ENCODE assay signal across 10 cellular contexts in the genomic region with DNA sequence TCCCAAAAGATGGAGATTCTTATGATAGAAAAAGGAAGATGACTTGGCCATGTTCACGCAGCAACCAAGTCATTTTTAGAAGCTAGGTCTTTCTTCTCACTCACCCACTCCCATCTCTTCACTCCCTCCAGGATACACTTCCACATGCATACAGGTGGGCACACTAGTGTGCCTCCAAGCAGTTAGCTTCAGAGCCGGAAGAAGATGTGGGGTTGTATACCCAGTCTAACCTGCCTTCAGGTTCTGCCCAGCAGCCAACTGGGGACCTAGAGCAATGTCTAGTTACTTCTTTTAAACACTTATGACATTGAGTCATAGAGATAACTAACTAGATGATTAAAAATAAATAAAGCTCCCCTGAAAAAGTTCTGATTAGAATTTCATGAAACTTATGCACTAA. TPM values are rescaled to one million over a fixed set of nuclear protein-coding genes. Genes with fewer than 3 reads are reported as not detected.
A peak's percentile ranks its signal among the peaks of the same experiment; 100 is the strongest.
DNase-seq lines count a peak whose midpoint lies in the region; ATAC-seq and TF ChIP-seq lines count a peak whose summit lies in the region.
"Had no signal": no experiment of that assay in that cellular context is flagged by ENCODE, and none has a peak within 500 bp of the region (broad histone marks: within the 10 kb centered on the region; RNA-seq: fewer than 3 reads in every experiment).

No MANE protein-coding gene starts in this region.

- H3K36me3 Mint-ChIP-seq in activated CD4-positive, alpha-beta T cell treated with anti-CD3 and anti-CD28 coated beads, Interleukin-2, amount 10 ng/mL, durations not matched to agents 7 days and 5 days (ENCODE audit: low read depth), result peaks cover 24% of the 10 kb centered on the region

- H3K4me3 Mint-ChIP-seq in activated CD4-positive, alpha-beta T cell treated with anti-CD3 and anti-CD28 coated beads, Interleukin-2, amount 10 ng/mL, durations not matched to agents 7 days and 5 days, result peak overlapping the region; percentile 83

- H2AFZ ChIP-seq in Karpas-422 (ENCODE audit: low read length), result no peak overlapping the region

- H3K9me2 ChIP-seq in Karpas-422 (replicated peaks; ENCODE audit: insufficient read depth, low read length), result no peaks in the 10 kb centered on the region

- peak overlapping the region; percentile 71 for H3K9ac ChIP-seq in Karpas-422 (ENCODE audit: low read length)

- peak overlapping the region; percentile 71 for H3K4me3 ChIP-seq in Karpas-422 (ENCODE audit: low read length)

- peaks cover 17% of the 10 kb centered on the region for H3K9me3 Mint-ChIP-seq in activated CD4-positive, alpha-beta T cell treated with anti-CD3 and anti-CD28 coated beads, Interleukin-2, amount 10 ng/mL, durations not matched to agents 7 days and 5 days

- no peaks in the 10 kb centered on the region for H3K27me3 ChIP-seq in Karpas-422 (ENCODE audit: low read length)
- H3K27me3 ChIP-seq: esophagus squamous epithelium had no signal

- H3K4me2 ChIP-seq in Karpas-422 (ENCODE audit: low read depth, low read length, poor library complexity, severe bottlenecking), result peak overlapping the region; percentile 86

- peak overlapping the region; percentile 92 for H3K27ac ChIP-seq in Karpas-422 (ENCODE audit: low read length)

- POLR2A ChIA-PET in activated CD4-positive, alpha-beta T cell treated with anti-CD3 and anti-CD28 coated beads, Interleukin-2, amount 10 ng/mL, durations not matched to agents 7 days and 5 days (lab: Charles Lee), result no interaction called here

- no peaks in the 10 kb centered on the region; the same call in 1 of the 2 replicates for H4K20me1 ChIP-seq in Karpas-422 (ENCODE audit: insufficient read depth, low read depth, low read length)

- H3K4me1 ChIP-seq in Karpas-422 (ENCODE audit: low read length), result peaks cover 64% of the 10 kb centered on the region

- ATAC-seq in stimulated activated naive CD8-positive, alpha-beta T cell treated with anti-CD3 and anti-CD28 coated beads, Interleukin-15, Interleukin-2, amounts not matched to agents 100 U/mL and 50 U/mL, for 24 hours, result peak; percentile 38
- ATAC-seq in GM19455 (IDR thresholded peaks at IDR 0.05; ENCODE audit: unreplicated experiment), result no peak

- H3K9me3 ChIP-seq in Karpas-422 (ENCODE audit: low read length), result no peaks in the 10 kb centered on the region
- H3K9me3 ChIP-seq: esophagus squamous epithelium had no signal

- CTCF ChIA-PET in activated CD4-positive, alpha-beta T cell treated with anti-CD3 and anti-CD28 coated beads, Interleukin-2, amount 10 ng/mL, durations not matched to agents 7 days and 5 days (lab: Charles Lee), result interaction anchor here (0.5 to 1.2 kb wide), 4 partner anchors 11 to 748 kb away, joined by 3 to 6 read pairs (median 4); no protein-coding TSS in a partner anchor

- DNase-seq in activated CD4-positive, alpha-beta T cell treated with anti-CD3 and anti-CD28 coated beads, Interleukin-2, amount 10 ng/mL, durations not matched to agents 7 days and 5 days, result no peak
- DNase-seq in activated CD4-positive, alpha-beta T cell treated with anti-CD3 and anti-CD28 coated beads for 48 hours, result no peak
- DNase-seq in Karpas-422, result peak; percentile 82
- DNase-seq in effector CD4-positive, alpha-beta T cell, result peak; percentile 18
- peak; percentile 25 for DNase-seq in stimulated activated naive CD8-positive, alpha-beta T cell treated with anti-CD3 and anti-CD28 coated beads, Interleukin-15, Interleukin-2, amounts not matched to agents 100 U/mL and 50 U/mL, for 24 hours
- DNase-seq in NCI-H1105 treated with DMSO at 0.1 percent for 48 hours (lab: John Stamatoyannopoulos, UW), result no peak
- DNase-seq in GM13976 (ENCODE audit: low spot score), result no peak
- DNase-seq: activated CD8-positive, alpha-beta memory T cell treated with anti-CD3 and anti-CD28 coated beads for 24 hours; esophagus squamous epithelium had no signal

- peaks cover 45% of the 10 kb centered on the region for H3K36me3 ChIP-seq in Karpas-422 (ENCODE audit: insufficient read depth, low read length)
- H3K36me3 ChIP-seq: esophagus squamous epithelium had no signal

- peaks cover 94% of the 10 kb centered on the region for H3K79me2 ChIP-seq in Karpas-422 (ENCODE audit: low read length)

- in situ Hi-C loops in GM13976 (cut with MboI; ENCODE audit: low sequenced_read_pairs, unreplicated experiment), result no loop called here

- H3K27ac Mint-ChIP-seq in activated CD4-positive, alpha-beta T cell treated with anti-CD3 and anti-CD28 coated beads, Interleukin-2, amount 10 ng/mL, durations not matched to agents 7 days and 5 days, result peak overlapping the region; percentile 77

- no peaks in the 10 kb centered on the region for H3K27me3 Mint-ChIP-seq in activated CD4-positive, alpha-beta T cell treated with anti-CD3 and anti-CD28 coated beads, Interleukin-2, amount 10 ng/mL, durations not matched to agents 7 days and 5 days

- H3K4me1 Mint-ChIP-seq in activated CD4-positive, alpha-beta T cell treated with anti-CD3 and anti-CD28 coated beads, Interleukin-2, amount 10 ng/mL, durations not matched to agents 7 days and 5 days, result peaks cover 76% of the 10 kb centered on the region

- TF ChIP-seq CTCF in GM13976 (IDR thresholded peaks at IDR 0.05; ENCODE audit: borderline replicate concordance, control extremely low read depth, extremely low read depth, insufficient read depth, missing control alignments), result no peak

RNA-seq across cellular contexts. Expression of gene TANK, which starts 21.8 kb away (rescaled TPM):
- 10 to 100 TPM; 71.5 to 74.1 TPM for total RNA-seq in activated CD4-positive, alpha-beta T cell treated with anti-CD3 and anti-CD28 coated beads, Interleukin-2, amount 10 ng/mL, durations not matched to agents 7 days and 5 days
- 141 and 295 TPM in 2 replicates for total RNA-seq in Karpas-422 (2014; rRNA removed; shearing (Covaris generic); ENCODE audit: low replicate concordance)

Comparison
In these comparisons a context has a peak if more than half of its experiments do, and no peak if none do; other contexts are left out.
1. DNase-seq: peak in Karpas-422 (single experiment), effector CD4-positive, alpha-beta T cell (single experiment) and stimulated activated naive CD8-positive, alpha-beta T cell treated with anti-CD3 and anti-CD28 coated beads, Interleukin-15, Interleukin-2, amounts not matched to agents 100 U/mL and 50 U/mL, for 24 hours (single experiment); none in activated CD4-positive, alpha-beta T cell treated with anti-CD3 and anti-CD28 coated beads, Interleukin-2, amount 10 ng/mL, durations not matched to agents 7 days and 5 days (single experiment), activated CD4-positive, alpha-beta T cell treated with anti-CD3 and anti-CD28 coated beads for 48 hours (single experiment), NCI-H1105 treated with DMSO at 0.1 percent for 48 hours (single experiment) and GM13976 (single experiment).